13 cellular contexts compared by ENCODE assay signal in the genomic region with DNA sequence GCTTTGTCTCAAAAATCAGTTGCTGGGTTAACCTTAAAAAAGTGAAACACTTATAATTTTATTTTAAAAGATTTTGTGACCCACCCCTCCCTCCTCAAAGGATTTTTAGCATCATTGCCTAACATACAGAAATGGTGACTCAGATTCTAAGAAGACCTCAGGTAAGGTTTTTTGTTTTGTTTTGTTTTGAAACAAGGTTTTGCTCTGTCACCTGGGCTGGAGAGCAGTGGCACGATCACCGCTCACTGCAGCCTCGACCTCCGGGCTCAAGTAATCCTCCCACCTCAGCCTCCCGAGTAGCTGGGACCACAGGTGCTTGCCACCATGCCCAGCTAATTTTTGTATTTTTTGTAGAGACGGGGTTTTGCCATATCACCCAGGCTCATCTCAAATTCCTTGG.
DNase-seq lines count a peak whose midpoint lies in the region; ATAC-seq and TF ChIP-seq lines count a peak whose summit lies in the region.
"Had no signal": no experiment of that assay in that cellular context is flagged by ENCODE, and none has a peak within 500 bp of the region (broad histone marks: within the 10 kb centered on the region; RNA-seq: fewer than 3 reads in every experiment).

No MANE protein-coding gene starts in this region.

- H3F3A ChIP-seq in GM23338 (replicated peaks; ENCODE audit: low read depth): no peaks in the 10 kb centered on the region

- no peak overlapping the region for H3K14ac ChIP-seq in H9 (ENCODE audit: insufficient read depth, low read length)

- no peak overlapping the region for H3K4me3 ChIP-seq in GM23338
- no peak overlapping the region for H3K4me3 ChIP-seq in ascending aorta
- H3K4me3 ChIP-seq: GM12878, PC-9, prostate gland had no signal

- peaks cover 31% of the 10 kb centered on the region for H3K36me3 Mint-ChIP-seq in GM23338 (ENCODE audit: low read depth)
- H3K36me3 Mint-ChIP-seq in H9 (ENCODE audit: insufficient read depth in 1 of 3, low read depth in 3 of 3): peaks cover 6 to 46% (median 42%) of the 10 kb centered on the region in 3 experiments; a peak in 6 of 7 replicates

- no peak overlapping the region for H4K91ac ChIP-seq in H9 (ENCODE audit: insufficient read length, low read depth, low read length)

- H3K4ac ChIP-seq in H9 (ENCODE audit: low read depth, low read length): no peak overlapping the region

- H2BK5ac ChIP-seq in H9 (ENCODE audit: insufficient read length, low read length): no peak overlapping the region

- H2BK15ac ChIP-seq in H9 (ENCODE audit: low read depth, low read length): no peak overlapping the region

- TF ChIP-seq CTCF in GM23338 (conservative IDR thresholded peaks at IDR 0.05; ENCODE audit: low read depth in 2 of 2) (no peak), ascending aorta (IDR thresholded peaks at IDR 0.05) (no peak), H9 (conservative IDR thresholded peaks at IDR 0.05) (no peak)

- H3K18ac ChIP-seq in H9 (ENCODE audit: insufficient read length, low read depth, low read length): no peak overlapping the region

- H4K5ac ChIP-seq in H9 (ENCODE audit: insufficient read length, low read depth, low read length): no peak overlapping the region

- H3K79me1 ChIP-seq in H9 (ENCODE audit: insufficient read depth, low read depth, low read length, poor library complexity, severe bottlenecking): no peaks in the 10 kb centered on the region

- peaks cover 54% of the 10 kb centered on the region for H3K79me2 ChIP-seq in GM23338 (replicated peaks; ENCODE audit: insufficient read depth)
- no peaks in the 10 kb centered on the region; the same call in 1 of the 2 replicates for H3K79me2 ChIP-seq in H9 (ENCODE audit: insufficient read depth, low read length)

- H3K9ac ChIP-seq in H9 (ENCODE audit: extremely low read depth, insufficient read length, low read length): no peak overlapping the region

- no peak overlapping the region for H2AFZ ChIP-seq in GM23338
- H2AFZ ChIP-seq in H9 (ENCODE audit: low read length): no peak overlapping the region
- H2AFZ ChIP-seq: PC-9 had no signal

- H3K9me3 Mint-ChIP-seq in GM23338 (no peaks in the 10 kb centered on the region; the same call in 2 of the 3 replicates), H9 (no peaks in the 10 kb centered on the region)
- peaks cover 0 to 9% of the 10 kb centered on the region in 2 donors for H3K9me3 Mint-ChIP-seq in stimulated activated naive CD8-positive, alpha-beta T cell treated with anti-CD3 and anti-CD28 coated beads, Interleukin-15, amount 100 ng/mL, for 72 hours

- H3K56ac ChIP-seq in H9 (ENCODE audit: insufficient read length, low read depth, low read length): no peak overlapping the region

- intact Hi-C loops in ascending aorta (cut with DNase I): loop anchor here (10.0 kb wide), 1 partner anchor 460 kb away; a partner anchor contains a TSS

- no peak overlapping the region for H4K8ac ChIP-seq in H9 (replicated peaks; ENCODE audit: insufficient read length, low read depth, low read length)

- H3K4me3 Mint-ChIP-seq in GM23338 (no peak overlapping the region), H9 (no peak overlapping the region)
- peak overlapping the region in 1 of 2 donors; percentile 3 for H3K4me3 Mint-ChIP-seq in stimulated activated naive CD8-positive, alpha-beta T cell treated with anti-CD3 and anti-CD28 coated beads, Interleukin-15, amount 100 ng/mL, for 72 hours

- H3K4me1 Mint-ChIP-seq in GM23338 (peaks cover 34% of the 10 kb centered on the region), H9 (peaks cover 38 to 47% of the 10 kb centered on the region in 2 experiments)
- peaks cover 78% of the 10 kb centered on the region for H3K4me1 Mint-ChIP-seq in stimulated activated naive CD8-positive, alpha-beta T cell treated with anti-CD3 and anti-CD28 coated beads, Interleukin-15, amount 100 ng/mL, for 72 hours

- H2BK20ac ChIP-seq in H9 (ENCODE audit: low read depth, low read length, poor library complexity, severe bottlenecking): no peak overlapping the region

- H3K27me3 ChIP-seq in GM23338 (ENCODE audit: insufficient read depth): no peaks in the 10 kb centered on the region
- no peaks in the 10 kb centered on the region for H3K27me3 ChIP-seq in ascending aorta
- no peaks in the 10 kb centered on the region for H3K27me3 ChIP-seq in H9 (ENCODE audit: insufficient read depth, low read length)

- DNase-seq in activated effector memory CD4-positive, alpha-beta T cell treated with anti-CD3 and anti-CD28 coated beads, Interleukin-2, amount 50 U/mL, for 16 hours: peak; percentile 70
- DNase-seq in activated effector memory CD4-positive, alpha-beta T cell treated with Interleukin-2 at 50 U/mL for 16 hours: no peak
- DNase-seq in GM23338 (ENCODE audit: low spot score) (no peak), ascending aorta (ENCODE audit: low spot score in 2 of 2) (no peak), H9 (no peak)
- DNase-seq in stimulated activated naive CD8-positive, alpha-beta T cell treated with anti-CD3 and anti-CD28 coated beads, Interleukin-15, amount 100 ng/mL, for 72 hours: no peak
- DNase-seq: NCI-H2081; PC-9; stimulated activated CD4-positive, alpha-beta T cell treated with anti-CD3 and anti-CD28 coated beads, Interleukin-12 subunit alpha, Interleukin-12 subunit beta, amount 100 ng/mL, for 4 hours had no signal

- H3K36me3 ChIP-seq in GM23338 (ENCODE audit: insufficient read depth) (0 out of 2 replicates have a peak, but pooled peaks cover 4% of the 10 kb centered on the region), ascending aorta (peaks cover 12 to 14% of the 10 kb centered on the region in 2 donors)
- H3K36me3 ChIP-seq: prostate gland had no signal

- no peak overlapping the region for H2BK12ac ChIP-seq in H9 (ENCODE audit: insufficient read length, low read depth, low read length)

- no peak for ATAC-seq in GM23338
- ATAC-seq in stimulated activated naive CD8-positive, alpha-beta T cell treated with anti-CD3 and anti-CD28 coated beads, Interleukin-15, amount 100 ng/mL, for 72 hours: no peak
- ATAC-seq in GM21423 (IDR thresholded peaks at IDR 0.05; ENCODE audit: unreplicated experiment): no peak
- no peak for ATAC-seq in HG03196 (IDR thresholded peaks at IDR 0.05; ENCODE audit: unreplicated experiment)
- ATAC-seq: GM12878 had no signal

- WGBS in H9 (ENCODE audit: extremely low coverage, insufficient read length, low lambda C conversion rate): no CpG with 5 or more reads among the region's 6 CpGs

- H3K27ac ChIP-seq in GM23338 (ENCODE audit: low read depth) (peak overlapping the region; percentile 55; the same call in 1 of the 2 replicates), ascending aorta (peak overlapping the region; percentile 17 to 93), H9 (ENCODE audit: insufficient read length, low read depth, low read length) (no peak overlapping the region)
- H3K27ac ChIP-seq: PC-9, prostate gland had no signal

- H3K27me3 Mint-ChIP-seq in GM23338 (ENCODE audit: insufficient read depth, low read depth, poor library complexity) (no peaks in the 10 kb centered on the region), H9 (ENCODE audit: low read depth) (no peaks in the 10 kb centered on the region)
- no peaks in the 10 kb centered on the region for H3K27me3 Mint-ChIP-seq in stimulated activated naive CD8-positive, alpha-beta T cell treated with anti-CD3 and anti-CD28 coated beads, Interleukin-15, amount 100 ng/mL, for 72 hours

- no peaks in the 10 kb centered on the region for H3K23me2 ChIP-seq in H9 (ENCODE audit: insufficient read length, low read depth, low read length, poor library complexity, severe bottlenecking)

- H2AK5ac ChIP-seq in H9 (ENCODE audit: insufficient read length, low read length): no peak overlapping the region

- no peak overlapping the region for H2BK120ac ChIP-seq in H9 (ENCODE audit: low read depth, low read length, poor library complexity, severe bottlenecking)

- no peak overlapping the region for H3K23ac ChIP-seq in H9 (ENCODE audit: insufficient read length, low read depth, low read length)

- H3T11ph ChIP-seq in H9 (ENCODE audit: low read length): no peak overlapping the region

- no peak overlapping the region for H3K4me2 ChIP-seq in GM23338
- H3K4me2 ChIP-seq in H9 (ENCODE audit: insufficient read depth, insufficient read length, low read length): no peak overlapping the region
- H3K4me2 ChIP-seq: PC-9 had no signal

- H3K27ac Mint-ChIP-seq in GM23338 (no peak overlapping the region), H9 (no peak overlapping the region)
- H3K27ac Mint-ChIP-seq in stimulated activated naive CD8-positive, alpha-beta T cell treated with anti-CD3 and anti-CD28 coated beads, Interleukin-15, amount 100 ng/mL, for 72 hours: peak overlapping the region; percentile 80 to 96

- H3K9me3 ChIP-seq in ascending aorta (no peaks in the 10 kb centered on the region), H9 (ENCODE audit: control insufficient read depth, low read depth, low read length) (no peaks in the 10 kb centered on the region)
- H3K9me3 ChIP-seq: prostate gland had no signal

- H4K20me1 ChIP-seq in GM23338 (replicated peaks; ENCODE audit: insufficient read depth) (peaks cover 5% of the 10 kb centered on the region; the same call in 1 of the 2 replicates), H9 (ENCODE audit: control insufficient read depth, insufficient read depth, insufficient read length) (no peaks in the 10 kb centered on the region)

- peaks cover 22% of the 10 kb centered on the region for H3K4me1 ChIP-seq in GM23338 (ENCODE audit: insufficient read depth)
- H3K4me1 ChIP-seq in ascending aorta: peaks cover 10 to 45% of the 10 kb centered on the region in 2 donors
- H3K4me1 ChIP-seq in H9 (ENCODE audit: insufficient read depth, low read length): peaks cover 10% of the 10 kb centered on the region; the same call in 1 of the 2 replicates

- H3K9me2 ChIP-seq in GM23338 (ENCODE audit: insufficient read depth): no peaks in the 10 kb centered on the region

TF ChIP-seq in GM23338, 12 proteins besides CTCF, POLR2A, EP300 and RAD21 (continues in another document):
- no peak for TF ChIP-seq EZH2phosphoT487 (IDR thresholded peaks at IDR 0.05; ENCODE audit: unreplicated experiment)

Comparison
In these comparisons a context has a peak if more than half of its experiments do, and no peak if none do; other contexts are left out.
1. H3K27ac Mint-ChIP-seq: peak in stimulated activated naive CD8-positive, alpha-beta T cell treated with anti-CD3 and anti-CD28 coated beads, Interleukin-15, amount 100 ng/mL, for 72 hours (2 of 2); none in GM23338 (single experiment) and H9 (0 of 3).